Comparison of ENCODE assay signal across 2 cellular contexts in genomic region chr19:9838324-9838723, GRCh38.
TF ChIP-seq lines count a peak whose summit lies in the region.

No MANE protein-coding gene starts in this region.

TF ChIP-seq in HepG2, 621 proteins besides CTCF, POLR2A, EP300 and RAD21:
- TF ChIP-seq AGO2 (optimal IDR thresholded peaks at IDR 0.05; ENCODE audit: low read depth, low read length) = peak; percentile 50
- TF ChIP-seq ZFYVE20 (CRISPR knock-in tag; IDR thresholded peaks at IDR 0.05; ENCODE audit: borderline replicate concordance, low read depth) = no peak
- no peak for TF ChIP-seq ZNF510 (CRISPR knock-in tag; IDR thresholded peaks at IDR 0.05; ENCODE audit: low read depth)
- TF ChIP-seq HNRNPUL1 (IDR thresholded peaks at IDR 0.05; ENCODE audit: low read depth, low read length) = no peak
- no peak for TF ChIP-seq PAX8 (CRISPR knock-in tag; IDR thresholded peaks at IDR 0.05; ENCODE audit: borderline replicate concordance)

TF ChIP-seq in H1, 55 proteins besides CTCF, POLR2A, EP300 and RAD21:
- TF ChIP-seq PHF8 (conservative IDR thresholded peaks at IDR 0.05; ENCODE audit: low read depth, low read length) = no peak
- TF ChIP-seq FOSL1 (IDR thresholded peaks at IDR 0.05; ENCODE audit: insufficient read depth, low read depth, low read length) = no peak
- TF ChIP-seq KDM4A (IDR thresholded peaks at IDR 0.05; ENCODE audit: low read depth, low read length, severe bottlenecking) = no peak
- TF ChIP-seq GTF2F1 (IDR thresholded peaks at IDR 0.05; ENCODE audit: borderline replicate concordance, low read depth, low read length) = no peak
- no peak for TF ChIP-seq SIN3A (conservative IDR thresholded peaks at IDR 0.05 in 1 of 2, IDR thresholded peaks at IDR 0.05 in 1 of 2; ENCODE audit: low read depth in 1 of 2, low read length in 2 of 2)
- no peak for TF ChIP-seq CTBP2 (IDR thresholded peaks at IDR 0.05; ENCODE audit: borderline replicate concordance, insufficient read depth, insufficient read length, low read length)
- TF ChIP-seq E2F6 (IDR thresholded peaks at IDR 0.05) = no peak
- TF ChIP-seq CEBPB (IDR thresholded peaks at IDR 0.05; ENCODE audit: low read depth, low read length) = no peak
- TF ChIP-seq POU5F1 (IDR thresholded peaks at IDR 0.05; ENCODE audit: low read depth, low read length) = no peak
- TF ChIP-seq TAF1 (IDR thresholded peaks at IDR 0.05; ENCODE audit: low read depth, low read length) = no peak
- TF ChIP-seq JUN (IDR thresholded peaks at IDR 0.05; ENCODE audit: low read depth, low read length) = no peak
- no peak for TF ChIP-seq SUZ12 (IDR thresholded peaks at IDR 0.05; ENCODE audit: low read length)
- no peak for TF ChIP-seq TEAD4 (IDR thresholded peaks at IDR 0.05; ENCODE audit: low read depth, low read length)
